33 cellular contexts compared by ENCODE assay signal in the genomic region with DNA sequence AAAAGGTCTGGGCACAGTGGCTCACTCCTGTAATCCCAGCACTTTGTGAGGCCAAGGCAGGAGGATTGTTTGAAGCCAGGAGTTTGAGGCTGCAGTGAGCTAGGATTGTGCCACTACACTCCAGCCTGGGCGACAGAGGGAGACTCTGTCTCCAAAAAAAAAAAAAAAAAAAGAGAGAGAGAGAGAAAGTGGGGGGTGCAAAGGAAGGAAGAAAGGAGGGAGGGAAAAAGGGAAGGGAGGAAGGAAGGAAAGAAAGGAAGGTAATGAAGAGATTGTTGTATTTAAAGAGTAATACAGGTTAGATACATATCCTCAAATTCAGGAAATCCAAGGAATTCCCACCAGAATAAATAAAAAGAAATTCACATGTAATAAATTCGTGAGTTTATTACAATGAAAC.
"Had no signal": no experiment of that assay in that cellular context is flagged by ENCODE, and none has a peak within 500 bp of the region (broad histone marks: within the 10 kb centered on the region; RNA-seq: fewer than 3 reads in every experiment).

No MANE protein-coding gene starts in this region.

- H3K4me1 ChIP-seq: adrenal gland, ascending aorta, body of pancreas, breast epithelium, colonic mucosa had no signal

- ATAC-seq: activated naive CD4-positive, alpha-beta T cell treated with anti-CD3 and anti-CD28 coated beads, Interleukin-2, amount 50 U/mL, for 72 hours; activated naive CD8-positive, alpha-beta T cell treated with anti-CD3 and anti-CD28 coated beads, Interleukin-2, amount 50 U/mL, for 24 hours; activated T-cell treated with anti-CD3 and anti-CD28 coated beads, Interleukin-2, amount 50 U/mL, for 72 hours; activated T-helper 17 cell treated with anti-CD3 and anti-CD28 coated beads, Interleukin-2, amount 50 U/mL, for 72 hours; body of pancreas had no signal

- FAIRE-seq: astrocyte, bronchial epithelial cell, colon had no signal

- H3K36me3 ChIP-seq: adrenal gland, ascending aorta, brain microvascular endothelial cell, breast epithelium, cardiac muscle cell, colonic mucosa had no signal

- H3K27ac ChIP-seq: adrenal gland, ascending aorta, body of pancreas, brain microvascular endothelial cell, breast epithelium, cardiac muscle cell, colonic mucosa had no signal

- H3K27me3 ChIP-seq: adrenal gland, ascending aorta, body of pancreas, brain microvascular endothelial cell, breast epithelium, cardiac muscle cell, colonic mucosa had no signal

- H3K4me3 ChIP-seq: adrenal gland, ascending aorta, body of pancreas, breast epithelium, cardiac muscle cell, colonic mucosa had no signal

- DNase-seq: activated effector memory CD4-positive, alpha-beta T cell treated with anti-CD3 and anti-CD28 coated beads, Interleukin-2, amount 50 U/mL, for 16 hours; activated effector memory CD4-positive, alpha-beta T cell treated with Interleukin-2 at 50 U/mL for 16 hours; activated gamma-delta T cell; activated gamma-delta T cell treated with Interleukin-2 at 50 U/mL for 16 hours; activated naive CD4-positive, alpha-beta T cell; activated naive CD4-positive, alpha-beta T cell treated with anti-CD3 and anti-CD28 coated beads for 36 hours; activated naive CD4-positive, alpha-beta T cell treated with anti-CD3 and anti-CD28 coated beads, Interleukin-2, amount 10 ng/mL, durations not matched to agents 7 days and 5 days; activated naive CD4-positive, alpha-beta T cell treated with anti-CD3 and anti-CD28 coated beads, Interleukin-2, amount 50 U/mL, for 16 hours; activated naive CD4-positive, alpha-beta T cell treated with Interleukin-2 at 50 U/mL for 16 hours; activated naive CD8-positive, alpha-beta T cell treated with anti-CD3 and anti-CD28 coated beads for 36 hours; activated naive CD8-positive, alpha-beta T cell treated with anti-CD3 and anti-CD28 coated beads, Interleukin-2, amount 10 ng/mL, durations not matched to agents 7 days and 5 days; activated naive CD8-positive, alpha-beta T cell treated with anti-CD3 and anti-CD28 coated beads, Interleukin-2, amount 50 U/mL, for 24 hours; activated T-cell treated with anti-CD3 and anti-CD28 coated beads, Interleukin-2, amount 50 U/mL, for 48 hours; activated T-cell treated with anti-CD3 and anti-CD28 coated beads, Interleukin-2, amount 50 U/mL, for 72 hours; amniotic stem cell; amygdala; anterior cingulate cortex; aorta; body of pancreas; brain microvascular endothelial cell; caudate nucleus; central memory CD4-positive, alpha-beta T cell; cerebellar nuclear complex; colonic mucosa had no signal

- H3K9me3 ChIP-seq: adrenal gland, ascending aorta, body of pancreas, breast epithelium, colonic mucosa had no signal
